ENCODE assay signal across 23 cellular contexts in genomic region chr18:13619505-13620205, GRCh38.
A peak's percentile ranks its signal among the peaks of the same experiment; 100 is the strongest.
DNase-seq lines count a peak whose midpoint lies in the region; ATAC-seq and TF ChIP-seq lines count a peak whose summit lies in the region.
"Had no signal": no experiment of that assay in that cellular context is flagged by ENCODE, and none has a peak within 500 bp of the region (broad histone marks: within the 10 kb centered on the region; RNA-seq: fewer than 3 reads in every experiment).

No MANE protein-coding gene starts in this region.

- peak; percentile 4 for DNase-seq in AG20443 (ENCODE audit: low spot score)
- DNase-seq in head of caudate nucleus: peak in 26 of 42 donors; percentile 55 to 87 (median 72)
- peak; percentile 79 for DNase-seq in spleen
- no peak for DNase-seq in hippocampal formation (lab: John Stamatoyannopoulos, UW)
- DNase-seq in stimulated activated CD8-positive, alpha-beta memory T cell treated with anti-CD3 and anti-CD28 coated beads, Interleukin-4, amount 100 ng/mL, for 48 hours: no peak
- no peak for DNase-seq in activated naive CD8-positive, alpha-beta T cell treated with anti-CD3 and anti-CD28 coated beads, Interleukin-2, amount 50 U/mL, for 24 hours
- DNase-seq: activated CD8-positive, alpha-beta memory T cell treated with anti-CD3 and anti-CD28 coated beads for 24 hours; activated naive CD4-positive, alpha-beta T cell; activated T-cell treated with anti-CD3 and anti-CD28 coated beads, Interleukin-2, amount 50 U/mL, for 48 hours; amniotic stem cell; Caco-2; mammary epithelial cell; NCI-H1694 treated with DMSO at 0.1 percent for 48 hours; NCI-H526 treated with DMSO at 0.1 percent for 48 hours; stimulated activated naive CD4-positive, alpha-beta T cell; T-helper 1 cell; trophoblast cell had no signal

- H3K4me1 Mint-ChIP-seq in activated naive CD8-positive, alpha-beta T cell treated with anti-CD3 and anti-CD28 coated beads, Interleukin-2, amount 50 U/mL, for 24 hours: peaks cover 36% of the 10 kb centered on the region

- H3K36me3 ChIP-seq in KOPT-K1 (ENCODE audit: insufficient read depth, low read length): peaks cover 91% of the 10 kb centered on the region
- H3K36me3 ChIP-seq in spleen: peaks cover 0 to 36% (median 5%) of the 10 kb centered on the region in 6 donors
- H3K36me3 ChIP-seq: breast epithelium had no signal

- no peaks in the 10 kb centered on the region for H3K36me3 Mint-ChIP-seq in activated naive CD8-positive, alpha-beta T cell treated with anti-CD3 and anti-CD28 coated beads, Interleukin-2, amount 50 U/mL, for 24 hours (ENCODE audit: low read depth)

- no peak for TF ChIP-seq CTCF in spleen (IDR thresholded peaks at IDR 0.05 in 8 of 11, conservative IDR thresholded peaks at IDR 0.05 in 3 of 11)

- no peaks in the 10 kb centered on the region for H3K27me3 Mint-ChIP-seq in activated naive CD8-positive, alpha-beta T cell treated with anti-CD3 and anti-CD28 coated beads, Interleukin-2, amount 50 U/mL, for 24 hours

- no peak for TF ChIP-seq POLR2A in spleen (IDR thresholded peaks at IDR 0.05)

- H3K27ac ChIP-seq in KOPT-K1 (ENCODE audit: low read depth, low read length, poor library complexity, severe bottlenecking) (peak overlapping the region; percentile 1), spleen (no peak overlapping the region)
- H3K27ac ChIP-seq: breast epithelium, KMS-11, skin epidermis had no signal

- H3K4me1 ChIP-seq in spleen: peaks cover 6 to 38% (median 23%) of the 10 kb centered on the region in 6 donors
- H3K4me1 ChIP-seq: breast epithelium, Caco-2 had no signal

- H3K27ac Mint-ChIP-seq in activated naive CD8-positive, alpha-beta T cell treated with anti-CD3 and anti-CD28 coated beads, Interleukin-2, amount 50 U/mL, for 24 hours: no peak overlapping the region

- H3K9me3 Mint-ChIP-seq in activated naive CD8-positive, alpha-beta T cell treated with anti-CD3 and anti-CD28 coated beads, Interleukin-2, amount 50 U/mL, for 24 hours: no peaks in the 10 kb centered on the region

- H3K4me3 Mint-ChIP-seq in activated naive CD8-positive, alpha-beta T cell treated with anti-CD3 and anti-CD28 coated beads, Interleukin-2, amount 50 U/mL, for 24 hours: no peak overlapping the region

- no peaks in the 10 kb centered on the region for H3K27me3 ChIP-seq in spleen (replicated peaks in 1 of 7)
- H3K27me3 ChIP-seq: breast epithelium had no signal

- WGBS in spleen, 5 donors: 85 to 95% (median 91%) methylated on average over 11 to 20 of the region's 20 CpGs

- no peaks in the 10 kb centered on the region for H3K9me3 ChIP-seq in KOPT-K1 (ENCODE audit: insufficient read depth, low read length, poor library complexity, severe bottlenecking)
- H3K9me3 ChIP-seq in spleen: no peaks in the 10 kb centered on the region
- H3K9me3 ChIP-seq: breast epithelium, Caco-2 had no signal

- H3K4me3 ChIP-seq in spleen: no peak overlapping the region
- H3K4me3 ChIP-seq: breast epithelium, coronary artery, skin epidermis had no signal

- ATAC-seq in HG03135 (IDR thresholded peaks at IDR 0.05; ENCODE audit: unreplicated experiment): no peak
- no peak for ATAC-seq in activated naive CD8-positive, alpha-beta T cell treated with anti-CD3 and anti-CD28 coated beads, Interleukin-2, amount 50 U/mL, for 24 hours

- intact Hi-C loops in head of caudate nucleus (cut with DNase I) (no loop called here), spleen (cut with DNase I; ENCODE audit: low total_unique reads) (loop anchor here (10.0 kb wide), 1 partner anchor 405 kb away; the partner anchor contains the start of gene LDLRAD4)

Comparison
In these comparisons a context has a peak if more than half of its experiments do, and no peak if none do; other contexts are left out.
1. DNase-seq: peak in AG20443 (single experiment), head of caudate nucleus (26 of 42) and spleen (single experiment); none in hippocampal formation (0 of 2), stimulated activated CD8-positive, alpha-beta memory T cell treated with anti-CD3 and anti-CD28 coated beads, Interleukin-4, amount 100 ng/mL, for 48 hours (single experiment) and activated naive CD8-positive, alpha-beta T cell treated with anti-CD3 and anti-CD28 coated beads, Interleukin-2, amount 50 U/mL, for 24 hours (single experiment).